ENCODE assay signal across 1 cellular context in the genomic region with DNA sequence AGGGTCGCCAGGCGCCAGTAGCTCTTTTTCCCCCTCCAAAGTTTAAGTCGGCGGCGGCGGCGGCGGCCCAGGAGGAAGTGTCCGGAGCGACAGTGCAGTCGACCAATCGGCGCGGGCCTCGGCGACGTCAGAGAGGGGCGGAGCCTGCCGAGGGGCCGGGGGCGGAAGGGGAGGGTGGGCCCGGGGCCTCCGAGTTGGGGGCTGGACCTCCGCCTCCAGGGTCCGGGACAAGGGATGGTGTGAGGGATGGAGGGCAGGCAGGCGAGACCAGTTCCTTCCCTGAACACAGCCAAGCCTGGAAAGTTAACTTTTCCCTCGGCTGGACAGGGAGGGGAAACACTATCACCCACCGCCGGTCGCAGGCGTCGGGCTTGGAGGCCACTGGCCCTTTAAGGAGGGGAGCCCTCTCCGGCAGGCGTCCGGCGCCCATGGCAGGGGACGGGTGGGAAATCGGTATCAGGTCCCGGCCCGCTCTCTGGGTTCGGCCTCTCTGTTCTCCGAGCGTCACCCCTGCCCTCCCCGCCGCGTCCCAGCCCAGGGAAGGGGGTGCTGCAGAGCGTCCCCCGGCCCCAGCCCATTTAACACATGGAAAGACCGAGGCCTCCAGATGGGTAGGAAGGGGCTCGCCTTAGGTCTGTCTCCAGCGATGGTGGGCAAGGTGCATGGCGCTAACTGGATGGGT.
TF ChIP-seq lines count a peak whose summit lies in the region.

A gene (minus strand): TSS at position 81 of the 682 bp plus-strand sequence. CDS start 744 bp downstream, outside the sequence.

TF ChIP-seq in K562, 482 proteins besides CTCF, POLR2A, EP300 and RAD21 (continued from another document):
- TF ChIP-seq GABPB1 (CRISPR knock-in tag; IDR thresholded peaks at IDR 0.05) (peak; percentile 70; the same call in 1 of the 2 replicates), PHTF2 (CRISPR knock-in tag; IDR thresholded peaks at IDR 0.05) (no peak), RBM15 (IDR thresholded peaks at IDR 0.05; ENCODE audit: insufficient read depth, low read length) (no peak), TOE1 (IDR thresholded peaks at IDR 0.05; ENCODE audit: borderline replicate concordance) (peak; percentile 69), TOE1 (CRISPR knock-in tag; IDR thresholded peaks at IDR 0.05; ENCODE audit: borderline replicate concordance, low read depth) (no peak), SAP30 (IDR thresholded peaks at IDR 0.05; ENCODE audit: borderline replicate concordance, insufficient read depth, low read depth, low read length, poor library complexity, severe bottlenecking) (no peak), YBX1 (IDR thresholded peaks at IDR 0.05) (no peak), BACH1 (tag; IDR thresholded peaks at IDR 0.05) (no peak), FOS (IDR thresholded peaks at IDR 0.05; ENCODE audit: extremely low read depth, insufficient read length) (peak; percentile 25), MBD2 (IDR thresholded peaks at IDR 0.05; ENCODE audit: borderline replicate concordance, low read depth) (peak; percentile 62; the same call in 1 of the 2 replicates), ELF1 (tag; IDR thresholded peaks at IDR 0.05) (peak; percentile 56; the same call in 1 of the 2 replicates), MCM5 (IDR thresholded peaks at IDR 0.05; ENCODE audit: low read depth) (no peak), PCBP1 (IDR thresholded peaks at IDR 0.05; ENCODE audit: low read depth, low read length, poor library complexity, severe bottlenecking) (peak; percentile 48), CREB1 (IDR thresholded peaks at IDR 0.05) (peak; percentile 71; the same call in 1 of the 2 replicates), CREB1 (CRISPR knock-in tag; IDR thresholded peaks at IDR 0.05) (peak; percentile 78), SP1 (CRISPR knock-in tag; IDR thresholded peaks at IDR 0.05) (peak; percentile 46; the same call in 1 of the 2 replicates), JUN (IDR thresholded peaks at IDR 0.05; ENCODE audit: borderline replicate concordance, low read depth, low read length) (no peak), JUN (CRISPR knock-in tag; IDR thresholded peaks at IDR 0.05; ENCODE audit: borderline replicate concordance) (0 out of 2 replicates have a peak, but pooled peaks have one; percentile 31), CREM (IDR thresholded peaks at IDR 0.05; ENCODE audit: low read depth) (peak; percentile 90), CXXC5 (CRISPR knock-in tag; IDR thresholded peaks at IDR 0.05) (peak; percentile 20; the same call in 1 of the 2 replicates), NRF1 (conservative IDR thresholded peaks at IDR 0.05 in 1 of 2, IDR thresholded peaks at IDR 0.05 in 1 of 2) (0 out of 4 replicates have a peak, but pooled peaks of 1 of the 2 experiments have one; percentile 20), PHF20 (IDR thresholded peaks at IDR 0.05; ENCODE audit: partially characterized antibody) (no peak)
- TF ChIP-seq, protein P1, sequence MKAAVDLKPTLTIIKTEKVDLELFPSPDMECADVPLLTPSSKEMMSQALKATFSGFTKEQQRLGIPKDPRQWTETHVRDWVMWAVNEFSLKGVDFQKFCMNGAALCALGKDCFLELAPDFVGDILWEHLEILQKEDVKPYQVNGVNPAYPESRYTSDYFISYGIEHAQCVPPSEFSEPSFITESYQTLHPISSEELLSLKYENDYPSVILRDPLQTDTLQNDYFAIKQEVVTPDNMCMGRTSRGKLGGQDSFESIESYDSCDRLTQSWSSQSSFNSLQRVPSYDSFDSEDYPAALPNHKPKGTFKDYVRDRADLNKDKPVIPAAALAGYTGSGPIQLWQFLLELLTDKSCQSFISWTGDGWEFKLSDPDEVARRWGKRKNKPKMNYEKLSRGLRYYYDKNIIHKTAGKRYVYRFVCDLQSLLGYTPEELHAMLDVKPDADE (conservative IDR thresholded peaks at IDR 0.05; ENCODE audit: control insufficient read depth, low read depth, low read length), result no peak
- TF ChIP-seq, protein P2, sequence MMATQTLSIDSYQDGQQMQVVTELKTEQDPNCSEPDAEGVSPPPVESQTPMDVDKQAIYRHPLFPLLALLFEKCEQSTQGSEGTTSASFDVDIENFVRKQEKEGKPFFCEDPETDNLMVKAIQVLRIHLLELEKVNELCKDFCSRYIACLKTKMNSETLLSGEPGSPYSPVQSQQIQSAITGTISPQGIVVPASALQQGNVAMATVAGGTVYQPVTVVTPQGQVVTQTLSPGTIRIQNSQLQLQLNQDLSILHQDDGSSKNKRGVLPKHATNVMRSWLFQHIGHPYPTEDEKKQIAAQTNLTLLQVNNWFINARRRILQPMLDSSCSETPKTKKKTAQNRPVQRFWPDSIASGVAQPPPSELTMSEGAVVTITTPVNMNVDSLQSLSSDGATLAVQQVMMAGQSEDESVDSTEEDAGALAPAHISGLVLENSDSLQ (IDR thresholded peaks at IDR 0.05), result peak; percentile 98
- TF ChIP-seq, protein P3, sequence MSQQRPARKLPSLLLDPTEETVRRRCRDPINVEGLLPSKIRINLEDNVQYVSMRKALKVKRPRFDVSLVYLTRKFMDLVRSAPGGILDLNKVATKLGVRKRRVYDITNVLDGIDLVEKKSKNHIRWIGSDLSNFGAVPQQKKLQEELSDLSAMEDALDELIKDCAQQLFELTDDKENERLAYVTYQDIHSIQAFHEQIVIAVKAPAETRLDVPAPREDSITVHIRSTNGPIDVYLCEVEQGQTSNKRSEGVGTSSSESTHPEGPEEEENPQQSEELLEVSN (IDR thresholded peaks at IDR 0.05; ENCODE audit: borderline replicate concordance in 1 of 2, extremely low read depth in 1 of 2, insufficient read depth in 1 of 2, insufficient read length in 1 of 2, low read depth in 1 of 2, low read length in 1 of 2, poor library complexity in 1 of 2, severe bottlenecking in 1 of 2), result peak in 1 of 2 experiments; percentile 23
- TF ChIP-seq, protein P4, sequence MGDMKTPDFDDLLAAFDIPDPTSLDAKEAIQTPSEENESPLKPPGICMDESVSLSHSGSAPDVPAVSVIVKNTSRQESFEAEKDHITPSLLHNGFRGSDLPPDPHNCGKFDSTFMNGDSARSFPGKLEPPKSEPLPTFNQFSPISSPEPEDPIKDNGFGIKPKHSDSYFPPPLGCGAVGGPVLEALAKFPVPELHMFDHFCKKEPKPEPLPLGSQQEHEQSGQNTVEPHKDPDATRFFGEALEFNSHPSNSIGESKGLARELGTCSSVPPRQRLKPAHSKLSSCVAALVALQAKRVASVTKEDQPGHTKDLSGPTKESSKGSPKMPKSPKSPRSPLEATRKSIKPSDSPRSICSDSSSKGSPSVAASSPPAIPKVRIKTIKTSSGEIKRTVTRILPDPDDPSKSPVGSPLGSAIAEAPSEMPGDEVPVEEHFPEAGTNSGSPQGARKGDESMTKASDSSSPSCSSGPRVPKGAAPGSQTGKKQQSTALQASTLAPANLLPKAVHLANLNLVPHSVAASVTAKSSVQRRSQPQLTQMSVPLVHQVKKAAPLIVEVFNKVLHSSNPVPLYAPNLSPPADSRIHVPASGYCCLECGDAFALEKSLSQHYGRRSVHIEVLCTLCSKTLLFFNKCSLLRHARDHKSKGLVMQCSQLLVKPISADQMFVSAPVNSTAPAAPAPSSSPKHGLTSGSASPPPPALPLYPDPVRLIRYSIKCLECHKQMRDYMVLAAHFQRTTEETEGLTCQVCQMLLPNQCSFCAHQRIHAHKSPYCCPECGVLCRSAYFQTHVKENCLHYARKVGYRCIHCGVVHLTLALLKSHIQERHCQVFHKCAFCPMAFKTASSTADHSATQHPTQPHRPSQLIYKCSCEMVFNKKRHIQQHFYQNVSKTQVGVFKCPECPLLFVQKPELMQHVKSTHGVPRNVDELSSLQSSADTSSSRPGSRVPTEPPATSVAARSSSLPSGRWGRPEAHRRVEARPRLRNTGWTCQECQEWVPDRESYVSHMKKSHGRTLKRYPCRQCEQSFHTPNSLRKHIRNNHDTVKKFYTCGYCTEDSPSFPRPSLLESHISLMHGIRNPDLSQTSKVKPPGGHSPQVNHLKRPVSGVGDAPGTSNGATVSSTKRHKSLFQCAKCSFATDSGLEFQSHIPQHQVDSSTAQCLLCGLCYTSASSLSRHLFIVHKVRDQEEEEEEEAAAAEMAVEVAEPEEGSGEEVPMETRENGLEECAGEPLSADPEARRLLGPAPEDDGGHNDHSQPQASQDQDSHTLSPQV (IDR thresholded peaks at IDR 0.05), result no peak
- TF ChIP-seq, protein P5, sequence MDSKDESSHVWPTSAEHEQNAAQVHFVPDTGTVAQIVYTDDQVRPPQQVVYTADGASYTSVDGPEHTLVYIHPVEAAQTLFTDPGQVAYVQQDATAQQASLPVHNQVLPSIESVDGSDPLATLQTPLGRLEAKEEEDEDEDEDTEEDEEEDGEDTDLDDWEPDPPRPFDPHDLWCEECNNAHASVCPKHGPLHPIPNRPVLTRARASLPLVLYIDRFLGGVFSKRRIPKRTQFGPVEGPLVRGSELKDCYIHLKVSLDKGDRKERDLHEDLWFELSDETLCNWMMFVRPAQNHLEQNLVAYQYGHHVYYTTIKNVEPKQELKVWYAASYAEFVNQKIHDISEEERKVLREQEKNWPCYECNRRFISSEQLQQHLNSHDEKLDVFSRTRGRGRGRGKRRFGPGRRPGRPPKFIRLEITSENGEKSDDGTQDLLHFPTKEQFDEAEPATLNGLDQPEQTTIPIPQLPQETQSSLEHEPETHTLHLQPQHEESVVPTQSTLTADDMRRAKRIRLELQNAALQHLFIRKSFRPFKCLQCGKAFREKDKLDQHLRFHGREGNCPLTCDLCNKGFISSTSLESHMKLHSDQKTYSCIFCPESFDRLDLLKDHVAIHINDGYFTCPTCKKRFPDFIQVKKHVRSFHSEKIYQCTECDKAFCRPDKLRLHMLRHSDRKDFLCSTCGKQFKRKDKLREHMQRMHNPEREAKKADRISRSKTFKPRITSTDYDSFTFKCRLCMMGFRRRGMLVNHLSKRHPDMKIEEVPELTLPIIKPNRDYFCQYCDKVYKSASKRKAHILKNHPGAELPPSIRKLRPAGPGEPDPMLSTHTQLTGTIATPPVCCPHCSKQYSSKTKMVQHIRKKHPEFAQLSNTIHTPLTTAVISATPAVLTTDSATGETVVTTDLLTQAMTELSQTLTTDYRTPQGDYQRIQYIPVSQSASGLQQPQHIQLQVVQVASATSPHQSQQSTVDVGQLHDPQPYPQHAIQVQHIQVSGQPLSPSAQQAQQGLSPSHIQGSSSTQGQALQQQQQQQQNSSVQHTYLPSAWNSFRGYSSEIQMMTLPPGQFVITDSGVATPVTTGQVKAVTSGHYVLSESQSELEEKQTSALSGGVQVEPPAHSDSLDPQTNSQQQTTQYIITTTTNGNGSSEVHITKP (IDR thresholded peaks at IDR 0.05; ENCODE audit: partially characterized antibody), result peak; percentile 0
- TF ChIP-seq, protein P6, sequence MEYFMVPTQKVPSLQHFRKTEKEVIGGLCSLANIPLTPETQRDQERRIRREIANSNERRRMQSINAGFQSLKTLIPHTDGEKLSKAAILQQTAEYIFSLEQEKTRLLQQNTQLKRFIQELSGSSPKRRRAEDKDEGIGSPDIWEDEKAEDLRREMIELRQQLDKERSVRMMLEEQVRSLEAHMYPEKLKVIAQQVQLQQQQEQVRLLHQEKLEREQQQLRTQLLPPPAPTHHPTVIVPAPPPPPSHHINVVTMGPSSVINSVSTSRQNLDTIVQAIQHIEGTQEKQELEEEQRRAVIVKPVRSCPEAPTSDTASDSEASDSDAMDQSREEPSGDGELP (CRISPR knock-in tag; IDR thresholded peaks at IDR 0.05; ENCODE audit: borderline replicate concordance), result peak; percentile 22; the same call in 1 of the 2 replicates
- TF ChIP-seq, protein P7, sequence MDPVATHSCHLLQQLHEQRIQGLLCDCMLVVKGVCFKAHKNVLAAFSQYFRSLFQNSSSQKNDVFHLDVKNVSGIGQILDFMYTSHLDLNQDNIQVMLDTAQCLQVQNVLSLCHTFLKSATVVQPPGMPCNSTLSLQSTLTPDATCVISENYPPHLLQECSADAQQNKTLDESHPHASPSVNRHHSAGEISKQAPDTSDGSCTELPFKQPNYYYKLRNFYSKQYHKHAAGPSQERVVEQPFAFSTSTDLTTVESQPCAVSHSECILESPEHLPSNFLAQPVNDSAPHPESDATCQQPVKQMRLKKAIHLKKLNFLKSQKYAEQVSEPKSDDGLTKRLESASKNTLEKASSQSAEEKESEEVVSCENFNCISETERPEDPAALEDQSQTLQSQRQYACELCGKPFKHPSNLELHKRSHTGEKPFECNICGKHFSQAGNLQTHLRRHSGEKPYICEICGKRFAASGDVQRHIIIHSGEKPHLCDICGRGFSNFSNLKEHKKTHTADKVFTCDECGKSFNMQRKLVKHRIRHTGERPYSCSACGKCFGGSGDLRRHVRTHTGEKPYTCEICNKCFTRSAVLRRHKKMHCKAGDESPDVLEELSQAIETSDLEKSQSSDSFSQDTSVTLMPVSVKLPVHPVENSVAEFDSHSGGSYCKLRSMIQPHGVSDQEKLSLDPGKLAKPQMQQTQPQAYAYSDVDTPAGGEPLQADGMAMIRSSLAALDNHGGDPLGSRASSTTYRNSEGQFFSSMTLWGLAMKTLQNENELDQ (CRISPR knock-in tag; IDR thresholded peaks at IDR 0.05; ENCODE audit: borderline replicate concordance), result no peak
- TF ChIP-seq, protein P8, sequence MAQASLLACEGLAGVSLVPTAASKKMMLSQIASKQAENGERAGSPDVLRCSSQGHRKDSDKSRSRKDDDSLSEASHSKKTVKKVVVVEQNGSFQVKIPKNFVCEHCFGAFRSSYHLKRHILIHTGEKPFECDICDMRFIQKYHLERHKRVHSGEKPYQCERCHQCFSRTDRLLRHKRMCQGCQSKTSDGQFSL (CRISPR knock-in tag; IDR thresholded peaks at IDR 0.05), result peak; percentile 57; the same call in 1 of the 2 replicates
- TF ChIP-seq, protein P8 (tag; IDR thresholded peaks at IDR 0.05), result no peak
- TF ChIP-seq, protein P9, sequence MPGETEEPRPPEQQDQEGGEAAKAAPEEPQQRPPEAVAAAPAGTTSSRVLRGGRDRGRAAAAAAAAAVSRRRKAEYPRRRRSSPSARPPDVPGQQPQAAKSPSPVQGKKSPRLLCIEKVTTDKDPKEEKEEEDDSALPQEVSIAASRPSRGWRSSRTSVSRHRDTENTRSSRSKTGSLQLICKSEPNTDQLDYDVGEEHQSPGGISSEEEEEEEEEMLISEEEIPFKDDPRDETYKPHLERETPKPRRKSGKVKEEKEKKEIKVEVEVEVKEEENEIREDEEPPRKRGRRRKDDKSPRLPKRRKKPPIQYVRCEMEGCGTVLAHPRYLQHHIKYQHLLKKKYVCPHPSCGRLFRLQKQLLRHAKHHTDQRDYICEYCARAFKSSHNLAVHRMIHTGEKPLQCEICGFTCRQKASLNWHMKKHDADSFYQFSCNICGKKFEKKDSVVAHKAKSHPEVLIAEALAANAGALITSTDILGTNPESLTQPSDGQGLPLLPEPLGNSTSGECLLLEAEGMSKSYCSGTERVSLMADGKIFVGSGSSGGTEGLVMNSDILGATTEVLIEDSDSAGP (CRISPR knock-in tag; IDR thresholded peaks at IDR 0.05), result peak; percentile 98
- TF ChIP-seq, protein P10, sequence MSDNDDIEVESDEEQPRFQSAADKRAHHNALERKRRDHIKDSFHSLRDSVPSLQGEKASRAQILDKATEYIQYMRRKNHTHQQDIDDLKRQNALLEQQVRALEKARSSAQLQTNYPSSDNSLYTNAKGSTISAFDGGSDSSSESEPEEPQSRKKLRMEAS (CRISPR knock-in tag; IDR thresholded peaks at IDR 0.05), result peak; percentile 24; the same call in 1 of the 2 replicates
- TF ChIP-seq, protein P11, sequence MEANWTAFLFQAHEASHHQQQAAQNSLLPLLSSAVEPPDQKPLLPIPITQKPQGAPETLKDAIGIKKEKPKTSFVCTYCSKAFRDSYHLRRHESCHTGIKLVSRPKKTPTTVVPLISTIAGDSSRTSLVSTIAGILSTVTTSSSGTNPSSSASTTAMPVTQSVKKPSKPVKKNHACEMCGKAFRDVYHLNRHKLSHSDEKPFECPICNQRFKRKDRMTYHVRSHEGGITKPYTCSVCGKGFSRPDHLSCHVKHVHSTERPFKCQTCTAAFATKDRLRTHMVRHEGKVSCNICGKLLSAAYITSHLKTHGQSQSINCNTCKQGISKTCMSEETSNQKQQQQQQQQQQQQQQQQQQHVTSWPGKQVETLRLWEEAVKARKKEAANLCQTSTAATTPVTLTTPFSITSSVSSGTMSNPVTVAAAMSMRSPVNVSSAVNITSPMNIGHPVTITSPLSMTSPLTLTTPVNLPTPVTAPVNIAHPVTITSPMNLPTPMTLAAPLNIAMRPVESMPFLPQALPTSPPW (CRISPR knock-in tag; IDR thresholded peaks at IDR 0.05), result peak; percentile 88
